Comparison of ENCODE assay signal across 1 cellular context in genomic region chr2:100271210-100271609, GRCh38.
TF ChIP-seq lines count a peak whose summit lies in the region.

No MANE protein-coding gene starts in this region.

TF ChIP-seq in K562, 482 proteins besides CTCF, POLR2A, EP300 and RAD21 (continued from another document):
- no peak for TF ChIP-seq BCOR (IDR thresholded peaks at IDR 0.05)
- no peak for TF ChIP-seq ZBTB34 (CRISPR knock-in tag; IDR thresholded peaks at IDR 0.05)
- peak; percentile 98 for TF ChIP-seq ZNF12 (CRISPR knock-in tag; IDR thresholded peaks at IDR 0.05)
- no peak for TF ChIP-seq ESRRB (CRISPR knock-in tag; IDR thresholded peaks at IDR 0.05; ENCODE audit: borderline replicate concordance)
